ENCODE assay signal across 13 cellular contexts in genomic region chr10:63258920-63259678, GRCh38.
DNase-seq lines count a peak whose midpoint lies in the region; ATAC-seq, FAIRE-seq and TF ChIP-seq lines count a peak whose summit lies in the region.
"Had no signal": no experiment of that assay in that cellular context is flagged by ENCODE, and none has a peak within 500 bp of the region (broad histone marks: within the 10 kb centered on the region; RNA-seq: fewer than 3 reads in every experiment).

No MANE protein-coding gene starts in this region.

- DNase-seq in CD4-positive, alpha-beta memory T cell = no peak
- DNase-seq in IMR-90 (peak; percentile 27), K562 (ENCODE audit: extremely low read depth in 1 of 4, low spot score in 3 of 4) (no peak), SK-N-SH (no peak), NCI-H446 treated with DMSO at 0.1 percent for 48 hours (lab: John Stamatoyannopoulos, UW) (no peak)
- DNase-seq: activated gamma-delta T cell treated with Interleukin-2 at 50 U/mL for 16 hours, cerebellar nuclear complex, DMS 273 treated with DMSO at 0.1 percent for 48 hours, nucleus accumbens had no signal

- TF ChIP-seq POLR2A in IMR-90 (IDR thresholded peaks at IDR 0.05; ENCODE audit: low read depth, low read length) (no peak), K562 (conservative IDR thresholded peaks at IDR 0.05) (no peak)

- H2BK15ac ChIP-seq in IMR-90 (ENCODE audit: low read depth, low read length) = no peak overlapping the region

- no peaks in the 10 kb centered on the region for H3K9me3 Mint-ChIP-seq in CD4-positive, alpha-beta memory T cell
- no peaks in the 10 kb centered on the region for H3K9me3 Mint-ChIP-seq in nephron

- H3K9me1 ChIP-seq in IMR-90 (ENCODE audit: insufficient read depth, low read length) = peaks cover 11% of the 10 kb centered on the region
- no peaks in the 10 kb centered on the region for H3K9me1 ChIP-seq in K562 (ENCODE audit: control insufficient read depth, insufficient read depth, low read length)

- no peaks in the 10 kb centered on the region for H3K9me2 ChIP-seq in SK-N-SH

- H3K18ac ChIP-seq in IMR-90 (ENCODE audit: low read depth, low read length) = peak overlapping the region; percentile 34; the same call in 1 of the 2 replicates

- no peak overlapping the region for H2BK20ac ChIP-seq in IMR-90 (ENCODE audit: low read depth, low read length)

- no peak overlapping the region for H2AK5ac ChIP-seq in IMR-90 (ENCODE audit: low read depth, low read length)

- peaks cover 26 to 70% of the 10 kb centered on the region in 2 experiments for H3K79me1 ChIP-seq in IMR-90 (ENCODE audit: low read depth in 1 of 2, low read length in 2 of 2)

- TF ChIP-seq RAD21 in IMR-90 (IDR thresholded peaks at IDR 0.05; ENCODE audit: low read length) = no peak
- TF ChIP-seq RAD21 in K562 (CRISPR knock-in tag; conservative IDR thresholded peaks at IDR 0.05 in 1 of 2, IDR thresholded peaks at IDR 0.05 in 1 of 2) = no peak
- TF ChIP-seq RAD21 in SK-N-SH (IDR thresholded peaks at IDR 0.05; ENCODE audit: low read length) = no peak

- H3K56ac ChIP-seq in IMR-90 (ENCODE audit: extremely low read depth, insufficient read depth, low read length) = no peak overlapping the region

- no peaks in the 10 kb centered on the region for H3K27me3 ChIP-seq in CD4-positive, alpha-beta memory T cell (ENCODE audit: insufficient read depth, low read length)
- H3K27me3 ChIP-seq in IMR-90 (ENCODE audit: control insufficient read depth, insufficient read depth, low read length) = no peaks in the 10 kb centered on the region
- no peaks in the 10 kb centered on the region for H3K27me3 ChIP-seq in K562 (ENCODE audit: control insufficient read depth in 2 of 2, insufficient read depth in 2 of 2, low read length in 2 of 2)
- no peaks in the 10 kb centered on the region for H3K27me3 ChIP-seq in SK-N-SH (ENCODE audit: insufficient read depth)

- no peak for FAIRE-seq in K562 (lab: Jason Lieb, UNC)

- no peak for TF ChIP-seq EP300 in K562 (IDR thresholded peaks at IDR 0.05; ENCODE audit: low read length)
- TF ChIP-seq EP300 in SK-N-SH (IDR thresholded peaks at IDR 0.05; ENCODE audit: borderline replicate concordance in 1 of 2, low read depth in 1 of 2, low read length in 1 of 2) = no peak

- no peak overlapping the region for H4K8ac ChIP-seq in IMR-90 (ENCODE audit: low read depth in 2 of 2, low read length in 2 of 2)

- no peak overlapping the region for H3K4ac ChIP-seq in IMR-90 (ENCODE audit: low read depth, low read length)

- H4K20me1 ChIP-seq in IMR-90 (ENCODE audit: insufficient read depth, low read length) = peaks cover 29% of the 10 kb centered on the region; the same call in 1 of the 2 replicates
- peaks cover 4% of the 10 kb centered on the region for H4K20me1 ChIP-seq in K562 (replicated peaks; ENCODE audit: control insufficient read depth, insufficient read depth, low read length)
- peaks cover 89% of the 10 kb centered on the region for H4K20me1 ChIP-seq in SK-N-SH (ENCODE audit: insufficient read depth)

- no peak overlapping the region for H4K5ac ChIP-seq in IMR-90 (ENCODE audit: low read depth, low read length)

- intact Hi-C loops in CD4-positive, alpha-beta memory T cell (cut with micrococcal nuclease) = loop anchor here (2.0 kb wide), 1 partner anchor 16 kb away; no protein-coding TSS in a partner anchor
- intact Hi-C loops in IMR-90 (cut with micrococcal nuclease) = no loop called here
- intact Hi-C loops in K562 (cut with micrococcal nuclease) = no loop called here

- H2AK9ac ChIP-seq in IMR-90 (replicated peaks; ENCODE audit: low read depth, low read length, poor library complexity) = no peak overlapping the region

- dilution Hi-C loops in IMR-90 (cut with HindIII; ENCODE audit: low sequenced_read_pairs, unreplicated experiment) = no loop called here

- POLR2A ChIA-PET in CD4-positive, alpha-beta memory T cell (lab: Charles Lee; ENCODE audit: partially characterized antibody) = interaction anchor here (0.7 to 6.0 kb wide), 3 partner anchors 9 to 372 kb away, joined by 3 to 50 read pairs (median 9); no protein-coding TSS in a partner anchor
- POLR2A ChIA-PET in IMR-90 (lab: Charles Lee; ENCODE audit: unreplicated experiment) = interaction anchor here (1.5 kb wide), 1 partner anchor 9 kb away, joined by 4 read pairs; no protein-coding TSS in a partner anchor
- POLR2A ChIA-PET in K562 (lab: Yijun Ruan, JAX) = interaction anchor here (5.8 kb wide), 1 partner anchor 10 kb away, joined by 60 read pairs; no protein-coding TSS in a partner anchor
- POLR2A ChIA-PET in SK-N-SH (lab: Yijun Ruan, JAX) = no interaction called here

- H3K9me3 ChIP-seq in CD4-positive, alpha-beta memory T cell (ENCODE audit: control insufficient read depth in 1 of 2, low read length in 2 of 2) = no peaks in the 10 kb centered on the region
- H3K9me3 ChIP-seq in IMR-90 (ENCODE audit: control insufficient read depth, insufficient read depth, low read length) (no peaks in the 10 kb centered on the region), K562 (replicated peaks; ENCODE audit: control insufficient read depth, insufficient read depth, low read depth, low read length) (no peaks in the 10 kb centered on the region), SK-N-SH (no peaks in the 10 kb centered on the region)

- peak overlapping the region; percentile 34 for H3K4me2 ChIP-seq in IMR-90 (ENCODE audit: low read depth, low read length)
- no peak overlapping the region for H3K4me2 ChIP-seq in K562 (ENCODE audit: insufficient read depth, low read length)
- H3K4me2 ChIP-seq in SK-N-SH = no peak overlapping the region

- H3K79me2 ChIP-seq in K562 (ENCODE audit: control insufficient read depth, insufficient read depth, low read length) (peaks cover 99% of the 10 kb centered on the region), SK-N-SH (ENCODE audit: insufficient read depth) (peaks cover 100% of the 10 kb centered on the region)

- H3K36me3 Mint-ChIP-seq in CD4-positive, alpha-beta memory T cell = peaks cover 28 to 48% of the 10 kb centered on the region in 2 donors
- H3K36me3 Mint-ChIP-seq in nephron (ENCODE audit: low read depth) = peaks cover 57% of the 10 kb centered on the region

- H3K4me1 Mint-ChIP-seq in CD4-positive, alpha-beta memory T cell = peaks cover 56 to 93% (median 76%) of the 10 kb centered on the region in 4 donors
- peaks cover 65% of the 10 kb centered on the region for H3K4me1 Mint-ChIP-seq in nephron

- H3K4me1 ChIP-seq in CD4-positive, alpha-beta memory T cell (ENCODE audit: insufficient read depth, low read length) = peaks cover 96% of the 10 kb centered on the region
- peaks cover 10% of the 10 kb centered on the region; the same call in 1 of the 2 replicates for H3K4me1 ChIP-seq in IMR-90 (ENCODE audit: control insufficient read depth, insufficient read depth, low read length)
- peaks cover 10 to 12% of the 10 kb centered on the region in 2 experiments; a peak in 4 of 5 replicates for H3K4me1 ChIP-seq in K562 (replicated peaks in 1 of 2; ENCODE audit: control insufficient read depth in 2 of 2, insufficient read depth in 2 of 2, low read length in 2 of 2)
- peaks cover 12 to 25% of the 10 kb centered on the region in 2 experiments; a peak in 3 of 4 replicates for H3K4me1 ChIP-seq in SK-N-SH (ENCODE audit: control insufficient read depth in 1 of 2, insufficient read depth in 2 of 2, low read depth in 1 of 2, low read length in 1 of 2)

- H3K9ac ChIP-seq in IMR-90 (ENCODE audit: low read depth, low read length) (no peak overlapping the region), K562 (ENCODE audit: insufficient read depth in 1 of 2, low read depth in 2 of 2, low read length in 2 of 2) (no peak overlapping the region), SK-N-SH (no peak overlapping the region)

- peak overlapping the region in 1 of 2 donors; percentile 13 for H3K4me3 ChIP-seq in CD4-positive, alpha-beta memory T cell (ENCODE audit: low read length in 2 of 2)
- no peak overlapping the region for H3K4me3 ChIP-seq in IMR-90 (ENCODE audit: insufficient read depth, low read depth, low read length)
- H3K4me3 ChIP-seq in K562 = no peak overlapping the region
- H3K4me3 ChIP-seq in SK-N-SH (ENCODE audit: low read depth in 2 of 2, low read length in 1 of 2) = no peak overlapping the region

- no peak overlapping the region for H3K14ac ChIP-seq in IMR-90 (replicated peaks; ENCODE audit: low read depth, low read length)

- H3K4me3 Mint-ChIP-seq in CD4-positive, alpha-beta memory T cell = peak overlapping the region in 6 of 8 donors; percentile 64 to 78 (median 67)
- H3K4me3 Mint-ChIP-seq in nephron = peak overlapping the region in 1 of 3 experiments; percentile 62

- TF ChIP-seq CTCF in IMR-90 (conservative IDR thresholded peaks at IDR 0.05; ENCODE audit: low read depth, low read length) = no peak
- no peak for TF ChIP-seq CTCF in K562 (IDR thresholded peaks at IDR 0.05 in 2 of 3, conservative IDR thresholded peaks at IDR 0.05 in 1 of 3; ENCODE audit: insufficient read depth in 2 of 3, low read depth in 1 of 3, low read length in 3 of 3)
- TF ChIP-seq CTCF in nephron (IDR thresholded peaks at IDR 0.05; ENCODE audit: unreplicated experiment in 3 of 3) = no peak
- no peak for TF ChIP-seq CTCF in SK-N-SH (IDR thresholded peaks at IDR 0.05)

- peaks cover 2% of the 10 kb centered on the region for H3F3A ChIP-seq in SK-N-SH (replicated peaks; ENCODE audit: insufficient read depth)

- peak overlapping the region; percentile 5 to 49 (median 37) for H3K27ac Mint-ChIP-seq in CD4-positive, alpha-beta memory T cell
- H3K27ac Mint-ChIP-seq in nephron = peak overlapping the region; percentile 14 to 62 (median 44)

- no peak overlapping the region for H3K23ac ChIP-seq in IMR-90 (ENCODE audit: low read depth, low read length)

- no peak overlapping the region for H3K27ac ChIP-seq in CD4-positive, alpha-beta memory T cell (ENCODE audit: low read depth, low read length)
- H3K27ac ChIP-seq in IMR-90 (ENCODE audit: insufficient read depth, low read length) (no peak overlapping the region), K562 (ENCODE audit: extremely low read depth, low read depth, low read length) (no peak overlapping the region), SK-N-SH (ENCODE audit: low read depth in 2 of 2, low read length in 1 of 2) (no peak overlapping the region)

- 40% methylated on average over 1 of the region's 2 CpGs; no CpG with 5 or more reads in 1 of the 2 experiments for WGBS in IMR-90 (ENCODE audit: extremely low coverage in 2 of 2, insufficient read length in 1 of 2), 2 experiments
- WGBS in K562 (ENCODE audit: insufficient coverage, low coverage, missing lambda C conversion rate) = 72% methylated on average over 2 of the region's 2 CpGs
- WGBS in SK-N-SH (ENCODE audit: low lambda C conversion rate) = 92% methylated on average over 2 of the region's 2 CpGs

- ATAC-seq in IMR-90 (ENCODE audit: low read depth) = peak; percentile 70
- ATAC-seq in K562 = no peak
- no peak for ATAC-seq in HG02623 (IDR thresholded peaks at IDR 0.05; ENCODE audit: unreplicated experiment)
- no peak for ATAC-seq in HG03460 (IDR thresholded peaks at IDR 0.05; ENCODE audit: unreplicated experiment)
- ATAC-seq: HCT116 had no signal

- peak overlapping the region; percentile 26 for H2BK5ac ChIP-seq in IMR-90 (ENCODE audit: low read depth, low read length, poor library complexity, severe bottlenecking)

- H2AFZ ChIP-seq in IMR-90 (replicated peaks; ENCODE audit: low read length, poor library complexity) (no peak overlapping the region), K562 (ENCODE audit: low read depth, low read length) (no peak overlapping the region), SK-N-SH (ENCODE audit: low read depth) (no peak overlapping the region)

- no TSS peak for BruUV-seq in IMR-90 (replicated peaks; lab: Mats Ljungman, UMichigan)
- BruUV-seq in K562 (replicated peaks; lab: Mats Ljungman, UMichigan) = no TSS peak

- no peaks in the 10 kb centered on the region for H3K27me3 Mint-ChIP-seq in CD4-positive, alpha-beta memory T cell
- H3K27me3 Mint-ChIP-seq in nephron (ENCODE audit: low read depth) = no peaks in the 10 kb centered on the region

- in situ Hi-C loops in IMR-90 (cut with MboI; ENCODE audit: low sequenced_read_pairs) = no loop called here
- in situ Hi-C loops in K562 (cut with MboI) = no loop called here

- no peaks in the 10 kb centered on the region for H3K36me3 ChIP-seq in CD4-positive, alpha-beta memory T cell (ENCODE audit: insufficient read depth, low read length)
- peaks cover 2% of the 10 kb centered on the region; the same call in 1 of the 2 replicates for H3K36me3 ChIP-seq in IMR-90 (ENCODE audit: control insufficient read depth, insufficient read depth, low read length)
- peaks cover 46% of the 10 kb centered on the region for H3K36me3 ChIP-seq in K562 (ENCODE audit: control insufficient read depth, insufficient read depth, low read length)
- H3K36me3 ChIP-seq in SK-N-SH (replicated peaks in 1 of 2; ENCODE audit: control insufficient read depth in 1 of 2, insufficient read depth in 2 of 2, low read length in 1 of 2) = peaks cover 8 to 47% of the 10 kb centered on the region in 2 experiments

- no peak overlapping the region for H4K91ac ChIP-seq in IMR-90 (ENCODE audit: insufficient read depth, low read depth, low read length)

- H2BK120ac ChIP-seq in IMR-90 (ENCODE audit: low read depth, low read length) = no peak overlapping the region

- CTCF ChIA-PET in CD4-positive, alpha-beta memory T cell (lab: Charles Lee; ENCODE audit: partially characterized antibody) = interaction anchor here (0.6 kb wide), 2 partner anchors 199 to 370 kb away, joined by 3 read pairs; no protein-coding TSS in a partner anchor
- CTCF ChIA-PET in IMR-90 (lab: Yijun Ruan, JAX) (interaction anchor here (0.8 kb wide), 1 partner anchor 461 kb away, joined by 3 read pairs; no protein-coding TSS in a partner anchor), K562 (lab: Yijun Ruan, JAX; ENCODE audit: low intra/inter-chr PET ratio) (no interaction called here), SK-N-SH (lab: Yijun Ruan, JAX) (no interaction called here)

Comparison
In these comparisons a context has a peak if more than half of its experiments do, and no peak if none do; other contexts are left out.
1. CTCF ChIA-PET loops: an anchor here in CD4-positive, alpha-beta memory T cell (0.6 kb wide) and IMR-90 (0.8 kb wide); none called in K562 and SK-N-SH.